ENCODE assay signal across 15 cellular contexts in genomic region chr2:112614201-112614840, GRCh38. TPM values are rescaled to one million over a fixed set of nuclear protein-coding genes. Genes with fewer than 3 reads are reported as not detected.
DNase-seq lines count a peak whose midpoint lies in the region; ATAC-seq and TF ChIP-seq lines count a peak whose summit lies in the region.
"Had no signal": no experiment of that assay in that cellular context is flagged by ENCODE, and none has a peak within 500 bp of the region (broad histone marks: within the 10 kb centered on the region; RNA-seq: fewer than 3 reads in every experiment).

No MANE protein-coding gene starts in this region.

- H3K9me3 ChIP-seq in mucosa of descending colon = no peaks in the 10 kb centered on the region
- H3K9me3 ChIP-seq: pancreas, uterus had no signal

- H3K27ac Mint-ChIP-seq in GM23338 = no peak overlapping the region; the same call in 1 of the 2 replicates
- H3K27ac Mint-ChIP-seq: CD4-positive, alpha-beta T cell; IgD-negative memory B cell had no signal

- no peaks in the 10 kb centered on the region for H3K9me2 ChIP-seq in GM23338 (ENCODE audit: insufficient read depth)

- H3K9me3 Mint-ChIP-seq in GM23338 = peaks cover 16% of the 10 kb centered on the region
- H3K9me3 Mint-ChIP-seq: CD4-positive, alpha-beta T cell; IgD-negative memory B cell had no signal

- peak; percentile 75 for DNase-seq in GM23338 (ENCODE audit: low spot score)
- peak; percentile 2 for DNase-seq in NCI-H2171 (lab: John Stamatoyannopoulos, UW)
- peak; percentile 62 for DNase-seq in ecto neural progenitor cell (ENCODE audit: low spot score)
- peak in 2 of 3 donors; percentile 56 to 57 for DNase-seq in mucosa of descending colon
- DNase-seq in middle frontal gyrus (ENCODE audit: extremely low spot score, low spot score) = no peak
- no peak for DNase-seq in NCI-H1092 (lab: John Stamatoyannopoulos, UW)
- DNase-seq: activated naive CD4-positive, alpha-beta T cell treated with Interleukin-2 at 50 U/mL for 16 hours; NCI-H2029 treated with DMSO at 0.1 percent for 48 hours; pancreas; stimulated activated CD4-positive, alpha-beta T cell treated with anti-CD3 and anti-CD28 coated beads, Interleukin-4, amount 100 ng/mL, for 1 hour; uterus had no signal

- no peaks in the 10 kb centered on the region for H3K36me3 Mint-ChIP-seq in GM23338 (ENCODE audit: low read depth)

- peak overlapping the region; percentile 70 for H3K4me2 ChIP-seq in GM23338

- intact Hi-C loops in mucosa of descending colon (cut with DNase I, micrococcal nuclease) = no loop called here

- H3K27ac ChIP-seq in GM23338 (ENCODE audit: low read depth) = no peak overlapping the region
- H3K27ac ChIP-seq: pancreas, uterus had no signal

- H3K36me3 ChIP-seq in GM23338 (ENCODE audit: insufficient read depth) = no peaks in the 10 kb centered on the region
- H3K36me3 ChIP-seq in mucosa of descending colon (ENCODE audit: low read depth) = no peaks in the 10 kb centered on the region
- H3K36me3 ChIP-seq: pancreas, uterus had no signal

- TF ChIP-seq CTCF in GM23338 (conservative IDR thresholded peaks at IDR 0.05; ENCODE audit: low read depth in 2 of 2) = no peak
- no peak for TF ChIP-seq CTCF in mucosa of descending colon (IDR thresholded peaks at IDR 0.05)

- H2AFZ ChIP-seq in GM23338 = peak overlapping the region; percentile 99

- peak overlapping the region; percentile 35 for H3K4me3 ChIP-seq in GM23338
- no peak overlapping the region for H3K4me3 ChIP-seq in mucosa of descending colon
- H3K4me3 ChIP-seq: pancreas, uterus had no signal

- no peaks in the 10 kb centered on the region for H3K79me2 ChIP-seq in GM23338 (replicated peaks; ENCODE audit: insufficient read depth)

- peaks cover 16% of the 10 kb centered on the region; the same call in 2 of the 3 replicates for H3K4me1 Mint-ChIP-seq in GM23338
- H3K4me1 Mint-ChIP-seq: IgD-negative memory B cell had no signal

- H4K20me1 ChIP-seq in GM23338 (replicated peaks; ENCODE audit: insufficient read depth) = no peaks in the 10 kb centered on the region

- H3F3A ChIP-seq in GM23338 (replicated peaks; ENCODE audit: low read depth) = no peaks in the 10 kb centered on the region

- 0 out of 3 replicates have a peak overlapping the region, but pooled peaks have one; percentile 24 for H3K4me3 Mint-ChIP-seq in GM23338
- H3K4me3 Mint-ChIP-seq: CD4-positive, alpha-beta T cell had no signal

- H3K27me3 Mint-ChIP-seq in GM23338 (ENCODE audit: insufficient read depth, low read depth, poor library complexity) = peaks cover 8% of the 10 kb centered on the region
- H3K27me3 Mint-ChIP-seq: CD4-positive, alpha-beta T cell had no signal

- peak; percentile 97 for ATAC-seq in GM23338
- ATAC-seq in mucosa of descending colon = peak; percentile 89
- ATAC-seq in HG02938 (IDR thresholded peaks at IDR 0.05; ENCODE audit: unreplicated experiment) = no peak
- no peak for ATAC-seq in GM18517 (IDR thresholded peaks at IDR 0.05; ENCODE audit: unreplicated experiment)
- ATAC-seq: pancreas had no signal

- H3K4me1 ChIP-seq in GM23338 (ENCODE audit: insufficient read depth) = no peaks in the 10 kb centered on the region; the same call in 1 of the 2 replicates
- H3K4me1 ChIP-seq in mucosa of descending colon (ENCODE audit: low read depth) = no peaks in the 10 kb centered on the region
- H3K4me1 ChIP-seq: pancreas, uterus had no signal

- H3K27me3 ChIP-seq in GM23338 (ENCODE audit: insufficient read depth) = no peaks in the 10 kb centered on the region
- H3K27me3 ChIP-seq: pancreas, uterus had no signal

TF ChIP-seq in GM23338, 12 proteins besides CTCF, POLR2A, EP300 and RAD21:
- TF ChIP-seq STAT1 (IDR thresholded peaks at IDR 0.05; ENCODE audit: unreplicated experiment) (no peak), ZNF114 (CRISPR knock-in tag; IDR thresholded peaks at IDR 0.05) (no peak), REST (IDR thresholded peaks at IDR 0.05; ENCODE audit: unreplicated experiment) (no peak), JUNB (IDR thresholded peaks at IDR 0.05; ENCODE audit: unreplicated experiment) (no peak), NANOG (IDR thresholded peaks at IDR 0.05; ENCODE audit: borderline replicate concordance) (no peak), POLR2AphosphoS5 (IDR thresholded peaks at IDR 0.05; ENCODE audit: low read depth) (no peak), ETS1 (IDR thresholded peaks at IDR 0.05) (no peak), ZNF331 (CRISPR knock-in tag; IDR thresholded peaks at IDR 0.05; ENCODE audit: low read depth) (no peak), EZH2phosphoT487 (IDR thresholded peaks at IDR 0.05; ENCODE audit: unreplicated experiment) (no peak), CREB1 (CRISPR knock-in tag; IDR thresholded peaks at IDR 0.05; ENCODE audit: low read depth) (no peak), EZH2 (IDR thresholded peaks at IDR 0.05; ENCODE audit: low read depth, unreplicated experiment) (no peak)

RNA-seq across cellular contexts. Expression of gene CHCHD5, which starts 29.9 kb away (rescaled TPM):
- total RNA-seq in GM23338 (2014; rRNA removed; shearing (Covaris generic)) = 15.5 and 18.7 TPM in 2 replicates
- 68.8 and 69.9 TPM in 2 replicates for polyA plus RNA-seq in GM23338 (2016; fragmentation: Nextera tagmentation; extraction: Ambion mirVana)
- total RNA-seq in mucosa of descending colon = 10 to 100 TPM; 20.9 to 28.8 (median 26.1) TPM

RNA-seq across cellular contexts. Expression of gene SLC20A1, which starts 31.4 kb away (rescaled TPM):
- 81.9 and 84.3 TPM in 2 replicates for total RNA-seq in GM23338 (2014; rRNA removed; shearing (Covaris generic))
- polyA plus RNA-seq in GM23338 (2016; fragmentation: Nextera tagmentation; extraction: Ambion mirVana) = 50.1 and 52.9 TPM in 2 replicates
- total RNA-seq in mucosa of descending colon = 100 to 1,000 TPM in 1 of 3 donors, 10 to 100 TPM in 2; 64.3 to 128 (median 80.6) TPM

Comparison
In these comparisons a context has a peak if more than half of its experiments do, and no peak if none do; other contexts are left out.
1. ATAC-seq: peak in GM23338 (single experiment) and mucosa of descending colon (single experiment); none in HG02938 (single experiment) and GM18517 (single experiment).
2. DNase-seq: peak in GM23338 (single experiment), NCI-H2171 (single experiment), ecto neural progenitor cell (single experiment) and mucosa of descending colon (2 of 3); none in middle frontal gyrus (single experiment) and NCI-H1092 (single experiment).